ENCODE assay signal across 8 cellular contexts in the genomic region with DNA sequence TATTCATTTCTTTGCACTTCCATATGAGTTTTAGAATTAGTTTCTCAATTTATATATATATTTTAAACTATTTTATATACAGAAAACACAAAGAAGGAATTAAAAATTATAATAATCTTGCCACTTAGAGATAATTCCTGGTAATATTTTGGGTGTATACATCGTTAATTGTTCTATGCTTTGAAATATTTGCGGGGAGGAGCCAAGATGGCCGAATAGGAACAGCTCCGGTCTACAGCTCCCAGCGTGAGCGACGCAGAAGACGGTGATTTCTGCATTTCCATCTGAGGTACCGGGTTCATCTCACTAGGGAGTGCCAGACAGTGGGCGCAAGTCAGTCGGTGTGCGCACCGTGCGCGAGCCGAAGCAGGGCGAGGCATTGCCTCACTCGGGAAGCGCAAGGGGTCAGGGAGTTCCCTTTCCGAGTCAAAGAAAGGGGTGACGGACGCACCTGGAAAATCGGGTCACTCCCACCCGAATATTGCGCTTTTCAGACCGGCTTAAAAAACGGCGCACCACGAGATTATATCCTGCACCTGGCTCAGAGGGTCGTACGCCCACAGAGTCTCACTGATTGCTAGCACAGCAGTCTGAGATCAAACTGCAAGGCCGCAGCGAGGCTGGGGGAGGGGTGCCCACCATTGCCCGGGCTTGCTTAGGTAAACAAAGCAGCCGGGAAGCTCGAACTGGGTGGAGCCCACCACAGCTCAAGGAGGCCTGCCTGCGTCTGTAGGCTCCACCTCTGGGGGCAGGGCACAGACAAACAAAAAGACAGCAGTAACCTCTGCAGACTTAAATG.
DNase-seq lines count a peak whose midpoint lies in the region; ATAC-seq and TF ChIP-seq lines count a peak whose summit lies in the region.
"Not testable (repeated sequence)": the region's sequence is repeated elsewhere in the genome, so short reads cannot be mapped to it uniquely, and the experiment has no call there.

No MANE protein-coding gene starts in this region.

- not testable (repeated sequence) for ATAC-seq in left lobe of liver

- H3K4me3 ChIP-seq in HUES6 (ENCODE audit: low read depth, low read length) = peak overlapping the region; percentile 38
- H3K4me3 ChIP-seq in neural progenitor cell = not testable (repeated sequence)

- not testable (repeated sequence) for H3K4me1 Mint-ChIP-seq in CD14-positive monocyte, neural progenitor cell

- H3K9ac ChIP-seq in ES-I3 (ENCODE audit: low read depth, low read length) = peak overlapping the region; percentile 36; the same call in 1 of the 2 replicates
- H3K9ac ChIP-seq in HUES6 (ENCODE audit: low read length); neural progenitor cell: not testable (repeated sequence)

- H3K27me3 Mint-ChIP-seq in CD14-positive monocyte (ENCODE audit: low read depth in 3 of 3); neural progenitor cell (ENCODE audit: insufficient read depth, low read depth): not testable (repeated sequence)

- not testable (repeated sequence) for H3K9me3 Mint-ChIP-seq in CD14-positive monocyte, neural progenitor cell

- peak; percentile 9 for DNase-seq in CD14-positive monocyte (ENCODE audit: low spot score)
- DNase-seq in NCI-H748 (lab: John Stamatoyannopoulos, UW; ENCODE audit: unreplicated experiment) = peak; percentile 17
- DNase-seq in activated CD4-positive, CD25-positive, alpha-beta regulatory T cell treated with anti-CD3 and anti-CD28 coated beads, Interleukin-2, amount 50 U/mL, for 72 hours = peak; percentile 6
- DNase-seq in ecto neural progenitor cell (ENCODE audit: low spot score) = peak; percentile 20
- DNase-seq in left lobe of liver (ENCODE audit: low spot score) = peak; percentile 0
- not testable (repeated sequence) for DNase-seq in neural progenitor cell (ENCODE audit: low spot score)

- not testable (repeated sequence) for H3K36me3 Mint-ChIP-seq in CD14-positive monocyte, neural progenitor cell

- H3K4me1 ChIP-seq in ES-I3 (ENCODE audit: insufficient read depth, low read length); HUES6 (ENCODE audit: control insufficient read depth, insufficient read depth, low read length); neural progenitor cell: not testable (repeated sequence)

- TF ChIP-seq CTCF in CD14-positive monocyte (IDR thresholded peaks at IDR 0.05); neural progenitor cell (IDR thresholded peaks at IDR 0.05): not testable (repeated sequence)

- not testable (repeated sequence) for H3K27ac ChIP-seq in HUES6 (ENCODE audit: low read depth, low read length); neural progenitor cell

- H3K4me2 ChIP-seq in neural progenitor cell = not testable (repeated sequence)

- not testable (repeated sequence) for H4K20me1 ChIP-seq in neural progenitor cell (ENCODE audit: low read depth)

- not testable (repeated sequence) for H3K36me3 ChIP-seq in ES-I3 (ENCODE audit: insufficient read depth, low read length); HUES6 (ENCODE audit: control insufficient read depth, insufficient read depth, low read length); neural progenitor cell

- not testable (repeated sequence) for H3F3A ChIP-seq in neural progenitor cell (ENCODE audit: low read depth)

- intact Hi-C loops in CD14-positive monocyte (cut with micrococcal nuclease) = not testable (repeated sequence)

- H3K9me3 ChIP-seq in ES-I3 (ENCODE audit: control insufficient read depth, insufficient read depth, low read length); HUES6 (ENCODE audit: control insufficient read depth, insufficient read depth, low read depth, low read length); neural progenitor cell (ENCODE audit: low read depth): not testable (repeated sequence)

- not testable (repeated sequence) for H3K79me2 ChIP-seq in neural progenitor cell (ENCODE audit: low read depth)

- H3K27me3 ChIP-seq in HUES6 (ENCODE audit: control insufficient read depth, insufficient read depth, low read length); neural progenitor cell: not testable (repeated sequence)

- not testable (repeated sequence) for H2AFZ ChIP-seq in neural progenitor cell (replicated peaks)

- not testable (repeated sequence) for H3K27ac Mint-ChIP-seq in CD14-positive monocyte, neural progenitor cell

- H3K4me3 Mint-ChIP-seq in CD14-positive monocyte = not testable (repeated sequence)
- H3K4me3 Mint-ChIP-seq in neural progenitor cell = peak overlapping the region; percentile 38
